1 cellular context compared by ENCODE assay signal in genomic region chr10:67492317-67493019, GRCh38.
TF ChIP-seq lines count a peak whose summit lies in the region.

No MANE protein-coding gene starts in this region.

TF ChIP-seq in IMR-90, 13 proteins besides CTCF, POLR2A, EP300 and RAD21 (continued from another document):
- TF ChIP-seq USF2 (IDR thresholded peaks at IDR 0.05; ENCODE audit: low read depth, low read length) (no peak), NFE2L2 (IDR thresholded peaks at IDR 0.05; ENCODE audit: low read depth, low read length) (no peak), SMC3 (IDR thresholded peaks at IDR 0.05; ENCODE audit: low read depth, low read length) (no peak), MXI1 (IDR thresholded peaks at IDR 0.05; ENCODE audit: borderline replicate concordance, low read depth, low read length) (no peak), MAZ (IDR thresholded peaks at IDR 0.05; ENCODE audit: borderline replicate concordance, low read depth, low read length) (no peak), CEBPB (IDR thresholded peaks at IDR 0.05; ENCODE audit: low read depth, low read length) (no peak)
- TF ChIP-seq, protein P1, sequence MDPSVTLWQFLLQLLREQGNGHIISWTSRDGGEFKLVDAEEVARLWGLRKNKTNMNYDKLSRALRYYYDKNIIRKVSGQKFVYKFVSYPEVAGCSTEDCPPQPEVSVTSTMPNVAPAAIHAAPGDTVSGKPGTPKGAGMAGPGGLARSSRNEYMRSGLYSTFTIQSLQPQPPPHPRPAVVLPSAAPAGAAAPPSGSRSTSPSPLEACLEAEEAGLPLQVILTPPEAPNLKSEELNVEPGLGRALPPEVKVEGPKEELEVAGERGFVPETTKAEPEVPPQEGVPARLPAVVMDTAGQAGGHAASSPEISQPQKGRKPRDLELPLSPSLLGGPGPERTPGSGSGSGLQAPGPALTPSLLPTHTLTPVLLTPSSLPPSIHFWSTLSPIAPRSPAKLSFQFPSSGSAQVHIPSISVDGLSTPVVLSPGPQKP (IDR thresholded peaks at IDR 0.05; ENCODE audit: borderline replicate concordance, low read depth, low read length): no peak
